9 cellular contexts compared by ENCODE assay signal in the genomic region with DNA sequence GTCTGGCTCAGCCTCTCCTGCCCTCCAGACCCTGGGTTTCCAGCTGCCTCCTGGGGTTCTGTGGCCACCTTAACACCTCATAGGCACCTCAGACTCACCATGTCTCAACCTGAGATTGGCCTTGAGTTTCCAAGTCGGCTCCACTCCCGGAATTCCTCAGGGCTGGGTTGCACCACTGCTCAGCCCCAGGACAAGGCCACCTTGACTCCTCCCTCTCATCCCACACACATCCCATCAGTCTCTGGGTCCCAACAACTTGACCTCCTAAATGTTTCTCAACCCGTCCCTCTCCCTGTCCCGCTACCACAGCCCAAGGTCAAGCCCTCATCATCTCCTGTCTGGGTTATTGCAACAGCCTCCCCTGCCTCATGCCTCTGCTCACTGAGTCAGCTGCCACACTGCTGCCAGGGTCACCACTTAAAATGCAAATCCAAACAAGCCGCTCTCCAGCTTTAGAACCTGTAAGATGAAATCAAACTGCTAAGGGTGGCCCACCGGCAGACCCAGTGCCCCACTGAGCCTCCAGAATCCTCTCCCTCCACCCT.
DNase-seq lines count a peak whose midpoint lies in the region; ATAC-seq and TF ChIP-seq lines count a peak whose summit lies in the region.
"Had no signal": no experiment of that assay in that cellular context is flagged by ENCODE, and none has a peak within 500 bp of the region (broad histone marks: within the 10 kb centered on the region; RNA-seq: fewer than 3 reads in every experiment).

No MANE protein-coding gene starts in this region.

- peaks cover 29% of the 10 kb centered on the region for H3K4me1 ChIP-seq in Karpas-422 (ENCODE audit: low read length)
- H3K4me1 ChIP-seq in breast epithelium: peaks cover 8 to 11% of the 10 kb centered on the region in 2 donors

- intact Hi-C loops in breast epithelium (cut with DNase I; ENCODE audit: low total_unique reads): no loop called here

- H3K4me2 ChIP-seq in Karpas-422 (ENCODE audit: low read depth, low read length, poor library complexity, severe bottlenecking): no peak overlapping the region

- H3K4me1 Mint-ChIP-seq in nephron: peaks cover 47% of the 10 kb centered on the region

- no peak for TF ChIP-seq POLR2A in breast epithelium (IDR thresholded peaks at IDR 0.05)

- H3K4me3 Mint-ChIP-seq in nephron: peak overlapping the region in 2 of 3 experiments; percentile 11 to 42

- no peaks in the 10 kb centered on the region for H3K9me2 ChIP-seq in Karpas-422 (replicated peaks; ENCODE audit: insufficient read depth, low read length)

- H4K20me1 ChIP-seq in Karpas-422 (ENCODE audit: insufficient read depth, low read depth, low read length): no peaks in the 10 kb centered on the region; the same call in 1 of the 2 replicates

- H3K27me3 ChIP-seq in Karpas-422 (ENCODE audit: low read length) (no peaks in the 10 kb centered on the region), breast epithelium (no peaks in the 10 kb centered on the region)

- H3K9me3 ChIP-seq in Karpas-422 (ENCODE audit: low read length): no peaks in the 10 kb centered on the region
- H3K9me3 ChIP-seq in breast epithelium: no peaks in the 10 kb centered on the region
- H3K9me3 ChIP-seq: mucosa of descending colon had no signal

- no peaks in the 10 kb centered on the region for H3K79me2 ChIP-seq in Karpas-422 (ENCODE audit: low read length)

- peaks cover 11% of the 10 kb centered on the region for H3K27me3 Mint-ChIP-seq in nephron (ENCODE audit: low read depth)

- H3K27ac ChIP-seq in Karpas-422 (ENCODE audit: low read length) (no peak overlapping the region), breast epithelium (peak overlapping the region; percentile 60 to 63)

- no peak for ATAC-seq in HG02759 (IDR thresholded peaks at IDR 0.05; ENCODE audit: unreplicated experiment)
- ATAC-seq in HG03354 (IDR thresholded peaks at IDR 0.05; ENCODE audit: poor library complexity, severe bottlenecking, unreplicated experiment): no peak
- ATAC-seq: mucosa of descending colon had no signal

- TF ChIP-seq CTCF in breast epithelium (IDR thresholded peaks at IDR 0.05) (no peak), nephron (IDR thresholded peaks at IDR 0.05; ENCODE audit: unreplicated experiment in 3 of 3) (no peak)

- H3K36me3 ChIP-seq in Karpas-422 (ENCODE audit: insufficient read depth, low read length): no peaks in the 10 kb centered on the region
- no peaks in the 10 kb centered on the region for H3K36me3 ChIP-seq in breast epithelium

- H3K9ac ChIP-seq in Karpas-422 (ENCODE audit: low read length): peak overlapping the region; percentile 16; the same call in 1 of the 2 replicates

- DNase-seq in AG20443 (ENCODE audit: low spot score) (peak; percentile 74), Karpas-422 (no peak), breast epithelium (ENCODE audit: low spot score in 2 of 2) (peak in 1 of 2 donors; percentile 57), NCI-H2227 treated with DMSO at 0.1 percent for 48 hours (lab: John Stamatoyannopoulos, UW) (no peak)
- no peak for DNase-seq in stimulated activated naive CD4-positive, alpha-beta T cell (lab: John Stamatoyannopoulos, UW)
- DNase-seq: mucosa of descending colon had no signal

- H3K27ac Mint-ChIP-seq in nephron: peak overlapping the region; percentile 79 to 99 (median 99)

- H3K36me3 Mint-ChIP-seq in nephron (ENCODE audit: low read depth): no peaks in the 10 kb centered on the region

- no peaks in the 10 kb centered on the region for H3K9me3 Mint-ChIP-seq in nephron

- H3K4me3 ChIP-seq in Karpas-422 (ENCODE audit: low read length): no peak overlapping the region
- H3K4me3 ChIP-seq in breast epithelium: no peak overlapping the region
- H3K4me3 ChIP-seq: mucosa of descending colon had no signal

- H2AFZ ChIP-seq in Karpas-422 (ENCODE audit: low read length): no peak overlapping the region
